Comparison of ENCODE assay signal across 10 cellular contexts in the genomic region with DNA sequence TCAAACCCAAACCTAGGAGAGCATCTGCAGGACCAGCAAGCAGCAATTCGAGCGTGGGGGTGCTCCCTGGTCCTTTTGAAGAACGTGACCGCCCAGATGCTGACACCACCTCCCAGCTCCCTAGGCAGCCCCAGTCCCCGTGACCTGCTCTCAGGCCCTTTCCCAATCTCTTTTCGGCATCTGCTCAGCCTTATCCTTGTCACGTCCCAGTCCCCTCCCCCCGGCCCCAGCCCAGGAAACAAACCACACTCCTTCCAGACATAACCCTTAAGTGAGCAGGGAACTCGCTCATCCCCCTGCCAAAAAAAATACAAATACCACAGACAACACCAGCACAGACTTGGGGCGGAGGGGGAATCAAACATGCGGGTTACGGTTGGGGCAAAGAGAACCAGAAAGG. TPM values are rescaled to one million over a fixed set of nuclear protein-coding genes. Genes with fewer than 3 reads are reported as not detected.
DNase-seq lines count a peak whose midpoint lies in the region; ATAC-seq and TF ChIP-seq lines count a peak whose summit lies in the region.
"Had no signal": no experiment of that assay in that cellular context is flagged by ENCODE, and none has a peak within 500 bp of the region (broad histone marks: within the 10 kb centered on the region; RNA-seq: fewer than 3 reads in every experiment).

No MANE protein-coding gene starts in this region.

- TF ChIP-seq CTCF in neural progenitor cell (IDR thresholded peaks at IDR 0.05), result no peak

- peak overlapping the region; percentile 12 for H3K9ac ChIP-seq in NT2/D1 (ENCODE audit: insufficient read length, low read depth)
- H3K9ac ChIP-seq in neural progenitor cell, result no peak overlapping the region

- H3K4me2 ChIP-seq in neural progenitor cell, result no peak overlapping the region

- peaks cover 47% of the 10 kb centered on the region for H3K4me1 ChIP-seq in NT2/D1 (ENCODE audit: insufficient read depth, insufficient read length)
- peaks cover 27 to 35% of the 10 kb centered on the region in 2 donors for H3K4me1 ChIP-seq in esophagus (ENCODE audit: control insufficient read depth in 2 of 2, insufficient read depth in 2 of 2, low read length in 1 of 2)
- H3K4me1 ChIP-seq in neural progenitor cell, result peaks cover 46% of the 10 kb centered on the region

- peaks cover 80% of the 10 kb centered on the region for H3K79me2 ChIP-seq in neural progenitor cell (ENCODE audit: low read depth)

- no peak for ATAC-seq in effector memory CD8-positive, alpha-beta T cell (replicated peaks)

- H3K27me3 ChIP-seq in NT2/D1 (ENCODE audit: insufficient read depth, insufficient read length) (no peaks in the 10 kb centered on the region), esophagus (ENCODE audit: control insufficient read depth in 1 of 2, insufficient read depth in 2 of 2, low read length in 2 of 2) (no peaks in the 10 kb centered on the region), neural progenitor cell (no peaks in the 10 kb centered on the region)

- peak overlapping the region; percentile 76 for H3K27ac Mint-ChIP-seq in neural progenitor cell
- no peak overlapping the region for H3K27ac Mint-ChIP-seq in effector memory CD8-positive, alpha-beta T cell

- H3F3A ChIP-seq in neural progenitor cell (ENCODE audit: low read depth), result peaks cover 7% of the 10 kb centered on the region

- no peaks in the 10 kb centered on the region for H3K9me3 Mint-ChIP-seq in neural progenitor cell
- no peaks in the 10 kb centered on the region for H3K9me3 Mint-ChIP-seq in effector memory CD8-positive, alpha-beta T cell

- peaks cover 19% of the 10 kb centered on the region for H3K36me3 Mint-ChIP-seq in neural progenitor cell
- peaks cover 20% of the 10 kb centered on the region for H3K36me3 Mint-ChIP-seq in effector memory CD8-positive, alpha-beta T cell (ENCODE audit: insufficient read depth)

- H2AFZ ChIP-seq in neural progenitor cell (replicated peaks), result no peak overlapping the region

- peaks cover 80% of the 10 kb centered on the region for H4K20me1 ChIP-seq in neural progenitor cell (ENCODE audit: low read depth)

- H3K36me3 ChIP-seq in NT2/D1 (ENCODE audit: insufficient read depth, insufficient read length, low read length) (peaks cover 49% of the 10 kb centered on the region), esophagus (ENCODE audit: control insufficient read depth in 2 of 2, insufficient read depth in 2 of 2, low read length in 1 of 2) (peaks cover 0 to 4% of the 10 kb centered on the region in 2 donors), neural progenitor cell (no peaks in the 10 kb centered on the region)

- WGBS in esophagus, 2 donors, result 66 to 68% methylated on average over 12 of the region's 12 CpGs

- H3K4me3 ChIP-seq in NT2/D1 (ENCODE audit: insufficient read length, low read depth), result no peak overlapping the region
- H3K4me3 ChIP-seq in esophagus (ENCODE audit: low read depth in 1 of 2, low read length in 2 of 2), result no peak overlapping the region
- H3K4me3 ChIP-seq in neural progenitor cell, result no peak overlapping the region

- H3K27ac ChIP-seq in esophagus (ENCODE audit: low read depth in 2 of 2, low read length in 1 of 2) (peak overlapping the region; percentile 3 to 48), neural progenitor cell (no peak overlapping the region)

- H3K4me3 Mint-ChIP-seq in neural progenitor cell, result peak overlapping the region; percentile 65
- peak overlapping the region in 1 of 2 donors; percentile 17 for H3K4me3 Mint-ChIP-seq in effector memory CD8-positive, alpha-beta T cell

- H3K27me3 Mint-ChIP-seq in neural progenitor cell (ENCODE audit: insufficient read depth, low read depth), result peaks cover 4% of the 10 kb centered on the region
- H3K27me3 Mint-ChIP-seq in effector memory CD8-positive, alpha-beta T cell, result no peaks in the 10 kb centered on the region

- DNase-seq in AG20443 (ENCODE audit: low spot score), result peak; percentile 80
- no peak for DNase-seq in NT2/D1 (ENCODE audit: low read depth, low spot score)
- DNase-seq in neural progenitor cell (ENCODE audit: low spot score), result no peak
- DNase-seq in DMS 273 treated with DMSO at 0.1 percent for 48 hours (lab: John Stamatoyannopoulos, UW), result no peak
- DNase-seq in SKM-1 (lab: John Stamatoyannopoulos, UW; ENCODE audit: unreplicated experiment), result no peak
- no peak for DNase-seq in kidney tubule cell (ENCODE audit: low spot score)
- no peak for DNase-seq in effector memory CD8-positive, alpha-beta T cell
- DNase-seq: effector CD4-positive, alpha-beta T cell; NCI-H1048 had no signal

- peaks cover 70% of the 10 kb centered on the region for H3K4me1 Mint-ChIP-seq in neural progenitor cell
- H3K4me1 Mint-ChIP-seq in effector memory CD8-positive, alpha-beta T cell (ENCODE audit: low read depth in 2 of 2), result peaks cover 48 to 53% of the 10 kb centered on the region in 2 donors

- no peaks in the 10 kb centered on the region for H3K9me3 ChIP-seq in NT2/D1 (ENCODE audit: insufficient read depth, low read length)
- H3K9me3 ChIP-seq in esophagus (ENCODE audit: control insufficient read depth in 2 of 2, insufficient read depth in 1 of 2, low read depth in 1 of 2, low read length in 1 of 2), result no peaks in the 10 kb centered on the region
- no peaks in the 10 kb centered on the region for H3K9me3 ChIP-seq in neural progenitor cell (ENCODE audit: low read depth)

RNA-seq across cellular contexts. Expression of gene MLLT1, which starts 3.3 kb away (rescaled TPM):
- polyA plus RNA-seq in esophagus, result 10 to 100 TPM; 15.5 to 16.3 TPM
- total RNA-seq in neural progenitor cell (ENCODE audit: low replicate concordance), result 5.6 and 21.0 TPM in 2 replicates

RNA-seq across cellular contexts. Expression of gene ACER1, which starts 57.0 kb away (rescaled TPM):
- polyA plus RNA-seq in esophagus, result 1 to 10 TPM; 6.2 to 7.4 TPM
- total RNA-seq in neural progenitor cell (ENCODE audit: low replicate concordance), result not detected in 2 replicates
